ENCODE assay signal across 19 cellular contexts in genomic region chr13:62779146-62779545, GRCh38.
DNase-seq lines count a peak whose midpoint lies in the region; ATAC-seq, FAIRE-seq and TF ChIP-seq lines count a peak whose summit lies in the region.
"Had no signal": no experiment of that assay in that cellular context is flagged by ENCODE, and none has a peak within 500 bp of the region (broad histone marks: within the 10 kb centered on the region; RNA-seq: fewer than 3 reads in every experiment).

No MANE protein-coding gene starts in this region.

- POLR2A ChIA-PET in H1 (lab: Charles Lee; ENCODE audit: partially characterized antibody): interaction anchor here (1.6 kb wide), 1 partner anchor 11 kb away, joined by 3 read pairs; no protein-coding TSS in a partner anchor

- peak in 1 of 2 experiments; percentile 46 for DNase-seq in H1 (ENCODE audit: low read depth in 1 of 2, low spot score in 2 of 2)
- DNase-seq in iPS DF 19.7 (ENCODE audit: low read depth, low spot score): peak; percentile 7
- no peak for DNase-seq in neuronal stem cell (ENCODE audit: low spot score)
- no peak for DNase-seq in mucosa of descending colon
- DNase-seq in AG20443 (ENCODE audit: low spot score): no peak
- DNase-seq: ACHN; AML-193; Caco-2; CD4-positive, alpha-beta T cell; HCEC 1CT had no signal

- H2BK15ac ChIP-seq in H1 (ENCODE audit: low read length) (no peak overlapping the region), neuronal stem cell (ENCODE audit: low read length) (no peak overlapping the region)

- H3K23me2 ChIP-seq in H1 (ENCODE audit: low read depth, low read length): no peaks in the 10 kb centered on the region

- H3K27me3 ChIP-seq in SU-DHL-6 (ENCODE audit: low read length) (no peaks in the 10 kb centered on the region), H1 (replicated peaks in 1 of 4; ENCODE audit: control insufficient read depth in 3 of 4, extremely low read depth in 1 of 4, insufficient read depth in 3 of 4, low read length in 3 of 4) (no peaks in the 10 kb centered on the region), neuronal stem cell (ENCODE audit: control insufficient read depth in 3 of 3, insufficient read depth in 3 of 3, low read depth in 1 of 3, low read length in 3 of 3) (no peaks in the 10 kb centered on the region)

- H3K4ac ChIP-seq in H1 (replicated peaks; ENCODE audit: insufficient read length, low read depth, low read length) (no peak overlapping the region), neuronal stem cell (ENCODE audit: low read length) (no peak overlapping the region)

- H2AFZ ChIP-seq in SU-DHL-6 (ENCODE audit: low read depth, low read length, severe bottlenecking) (peak overlapping the region; percentile 36), H1 (ENCODE audit: low read length) (no peak overlapping the region), neuronal stem cell (ENCODE audit: low read length) (peak overlapping the region; percentile 86)

- H3K14ac ChIP-seq in H1 (ENCODE audit: insufficient read length) (no peak overlapping the region), neuronal stem cell (ENCODE audit: low read length) (no peak overlapping the region)

- H4K8ac ChIP-seq in H1 (ENCODE audit: extremely low read depth, insufficient read depth, low read length) (no peak overlapping the region), neuronal stem cell (ENCODE audit: low read depth, low read length) (no peak overlapping the region)

- H2BK20ac ChIP-seq in H1 (ENCODE audit: low read length): no peak overlapping the region

- ATAC-seq in mucosa of descending colon (no peak), HG02973 (IDR thresholded peaks at IDR 0.05; ENCODE audit: unreplicated experiment) (no peak)

- H4K91ac ChIP-seq in H1 (replicated peaks; ENCODE audit: insufficient read length, low read length): no peak overlapping the region
- H4K91ac ChIP-seq in neuronal stem cell (ENCODE audit: low read depth, low read length, poor library complexity): no peak overlapping the region

- TF ChIP-seq EP300 in H1 (IDR thresholded peaks at IDR 0.05; ENCODE audit: borderline replicate concordance in 1 of 2, low read depth in 2 of 2, low read length in 2 of 2): no peak

- no peak overlapping the region for H3K56ac ChIP-seq in H1 (replicated peaks; ENCODE audit: insufficient read length, low read depth, low read length)

- H4K5ac ChIP-seq in H1 (ENCODE audit: insufficient read length, low read depth, low read length): no peak overlapping the region

- H3K4me1 ChIP-seq in H1 (replicated peaks in 1 of 4; ENCODE audit: control insufficient read depth in 3 of 4, insufficient read depth in 4 of 4, low read length in 3 of 4): no peaks in the 10 kb centered on the region; a peak in 1 of 7 replicates
- H3K4me1 ChIP-seq in neuronal stem cell (ENCODE audit: control insufficient read depth in 2 of 2, insufficient read depth in 1 of 2, low read depth in 1 of 2, low read length in 2 of 2): peaks cover 0 to 2% of the 10 kb centered on the region in 2 donors
- H3K4me1 ChIP-seq in mucosa of descending colon (ENCODE audit: low read depth): no peaks in the 10 kb centered on the region
- H3K4me1 ChIP-seq: Caco-2 had no signal

- CTCF ChIA-PET in H1 (lab: Charles Lee; ENCODE audit: partially characterized antibody): interaction anchor here (0.6 to 1.2 kb wide), 2 partner anchors 14 to 324 kb away, joined by 3 read pairs; no protein-coding TSS in a partner anchor

- no peak overlapping the region for H2BK120ac ChIP-seq in H1 (replicated peaks; ENCODE audit: low read depth, low read length)
- no peak overlapping the region for H2BK120ac ChIP-seq in neuronal stem cell (ENCODE audit: low read depth, low read length)

- H3K79me1 ChIP-seq in H1 (ENCODE audit: low read depth, low read length): no peaks in the 10 kb centered on the region
- no peaks in the 10 kb centered on the region for H3K79me1 ChIP-seq in neuronal stem cell (ENCODE audit: low read depth, low read length)

- WGBS in H1 (ENCODE audit: extremely low coverage in 1 of 2, insufficient coverage in 1 of 2, insufficient read length in 1 of 2, insufficient replicate concordance in 2 of 2, low coverage in 1 of 2, low lambda C conversion rate in 2 of 2, missing lambda C conversion rate in 1 of 2), 2 experiments: 76% methylated on average over 6 of the region's 6 CpGs; no CpG with 5 or more reads in 1 of the 2 experiments
- no CpG with 5 or more reads among the region's 6 CpGs for WGBS in neuronal stem cell (ENCODE audit: extremely low coverage in 2 of 2, insufficient read length in 2 of 2, insufficient replicate concordance in 1 of 2), 2 donors

- H3K23ac ChIP-seq in H1 (ENCODE audit: insufficient read length) (no peak overlapping the region), neuronal stem cell (ENCODE audit: low read depth, low read length, poor library complexity) (no peak overlapping the region)

- H4K20me1 ChIP-seq in SU-DHL-6 (ENCODE audit: low read depth, low read length) (no peaks in the 10 kb centered on the region), H1 (replicated peaks in 1 of 2; ENCODE audit: control insufficient read depth in 1 of 2, insufficient read depth in 2 of 2, low read length in 2 of 2) (no peaks in the 10 kb centered on the region)

- no peak overlapping the region for H3K4me3 ChIP-seq in SU-DHL-6 (ENCODE audit: insufficient read depth, low read length, poor library complexity, severe bottlenecking)
- no peak overlapping the region for H3K4me3 ChIP-seq in H1 (ENCODE audit: extremely low read depth in 1 of 4, insufficient read depth in 2 of 4, low read depth in 3 of 4, low read length in 4 of 4)
- no peak overlapping the region for H3K4me3 ChIP-seq in neuronal stem cell (ENCODE audit: low read length in 2 of 2)
- no peak overlapping the region for H3K4me3 ChIP-seq in mucosa of descending colon

- H3F3A ChIP-seq in SU-DHL-6 (ENCODE audit: insufficient read depth): no peaks in the 10 kb centered on the region

- H3K9me3 ChIP-seq in SU-DHL-6 (ENCODE audit: insufficient read depth, low read length) (no peaks in the 10 kb centered on the region), H1 (ENCODE audit: insufficient read depth in 2 of 2, low read depth in 1 of 2, low read length in 1 of 2) (no peaks in the 10 kb centered on the region), neuronal stem cell (replicated peaks in 1 of 2; ENCODE audit: control insufficient read depth in 2 of 2, insufficient read depth in 1 of 2, low read depth in 1 of 2, low read length in 2 of 2) (no peaks in the 10 kb centered on the region), mucosa of descending colon (peaks cover 25% of the 10 kb centered on the region)
- H3K9me3 ChIP-seq: Caco-2 had no signal

- TF ChIP-seq CTCF in SU-DHL-6 (IDR thresholded peaks at IDR 0.05; ENCODE audit: insufficient read depth, low read length, poor library complexity, severe bottlenecking) (no peak), H1 (IDR thresholded peaks at IDR 0.05; ENCODE audit: control extremely low read depth in 1 of 3, insufficient read depth in 1 of 3, low read depth in 1 of 3, low read length in 3 of 3) (no peak), mucosa of descending colon (IDR thresholded peaks at IDR 0.05) (no peak)

- H3K9ac ChIP-seq in SU-DHL-6 (ENCODE audit: low read length) (no peak overlapping the region), H1 (replicated peaks in 1 of 4; ENCODE audit: extremely low read depth in 1 of 4, low read depth in 3 of 4, low read length in 3 of 4) (no peak overlapping the region), neuronal stem cell (ENCODE audit: low read depth, low read length, poor library complexity) (no peak overlapping the region)

- H3K79me2 ChIP-seq in SU-DHL-6 (ENCODE audit: insufficient read depth, low read length) (no peaks in the 10 kb centered on the region), H1 (ENCODE audit: control insufficient read depth in 1 of 2, insufficient read depth in 2 of 2, low read length in 2 of 2) (no peaks in the 10 kb centered on the region)

- H3K36me3 ChIP-seq in SU-DHL-6 (ENCODE audit: low read length) (peaks cover 4% of the 10 kb centered on the region; the same call in 1 of the 2 replicates), H1 (ENCODE audit: control insufficient read depth in 2 of 4, insufficient read depth in 4 of 4, low read length in 3 of 4) (no peaks in the 10 kb centered on the region), neuronal stem cell (replicated peaks in 1 of 2; ENCODE audit: control insufficient read depth in 2 of 2, insufficient read depth in 2 of 2, low read length in 2 of 2) (no peaks in the 10 kb centered on the region), mucosa of descending colon (ENCODE audit: low read depth) (no peaks in the 10 kb centered on the region)

- no peak for TF ChIP-seq RAD21 in H1 (IDR thresholded peaks at IDR 0.05 in 1 of 2, conservative IDR thresholded peaks at IDR 0.05 in 1 of 2; ENCODE audit: low read depth in 2 of 2, low read length in 2 of 2)

- H2BK5ac ChIP-seq in H1 (ENCODE audit: low read depth, low read length): no peak overlapping the region
- H2BK5ac ChIP-seq in neuronal stem cell (ENCODE audit: low read length): no peak overlapping the region

- no peak for TF ChIP-seq POLR2A in H1 (IDR thresholded peaks at IDR 0.05; ENCODE audit: control extremely low read depth in 1 of 2, low read depth in 2 of 2, low read length in 2 of 2)

- no peak overlapping the region for H2BK12ac ChIP-seq in H1 (ENCODE audit: low read depth, low read length)
- no peak overlapping the region for H2BK12ac ChIP-seq in neuronal stem cell (ENCODE audit: low read length)

- no peak overlapping the region for H3K27ac ChIP-seq in SU-DHL-6 (ENCODE audit: low read depth, low read length)
- H3K27ac ChIP-seq in H1 (ENCODE audit: low read depth, low read length): no peak overlapping the region; the same call in 1 of the 2 replicates
- no peak overlapping the region for H3K27ac ChIP-seq in neuronal stem cell (replicated peaks; ENCODE audit: low read length)
- H3K27ac ChIP-seq: C4-2B had no signal

- H3K9me2 ChIP-seq in SU-DHL-6 (replicated peaks; ENCODE audit: insufficient read depth, low read length): no peaks in the 10 kb centered on the region

- intact Hi-C loops in mucosa of descending colon (cut with DNase I, micrococcal nuclease): no loop called here

- H3K18ac ChIP-seq in H1 (ENCODE audit: extremely low read depth, low read length): no peak overlapping the region
- no peak overlapping the region for H3K18ac ChIP-seq in neuronal stem cell (ENCODE audit: low read length)

- H3K4me2 ChIP-seq in SU-DHL-6 (ENCODE audit: low read depth, low read length, poor library complexity, severe bottlenecking) (no peak overlapping the region), H1 (ENCODE audit: insufficient read depth in 1 of 2, low read depth in 2 of 2, low read length in 2 of 2) (no peak overlapping the region), neuronal stem cell (ENCODE audit: insufficient read depth, low read length, poor library complexity, severe bottlenecking) (no peak overlapping the region)

- no peak for FAIRE-seq in H1 (lab: Jason Lieb, UNC)
- FAIRE-seq: A204.1, D721Med, GM12891, GM19239, H54, HTR-8/SVneo had no signal

- H2AK5ac ChIP-seq in H1 (ENCODE audit: low read depth, low read length) (no peak overlapping the region), neuronal stem cell (ENCODE audit: low read depth, low read length) (no peak overlapping the region)

TF ChIP-seq in H1, 55 proteins besides CTCF, POLR2A, EP300 and RAD21 (continues in another document):
- TF ChIP-seq TEAD4 (IDR thresholded peaks at IDR 0.05; ENCODE audit: low read depth, low read length) (peak; percentile 64; the same call in 1 of the 2 replicates), CREB1 (IDR thresholded peaks at IDR 0.05) (no peak), SAP30 (IDR thresholded peaks at IDR 0.05; ENCODE audit: insufficient read depth, insufficient replicate concordance, low read length) (no peak)
